In the genomic region with DNA sequence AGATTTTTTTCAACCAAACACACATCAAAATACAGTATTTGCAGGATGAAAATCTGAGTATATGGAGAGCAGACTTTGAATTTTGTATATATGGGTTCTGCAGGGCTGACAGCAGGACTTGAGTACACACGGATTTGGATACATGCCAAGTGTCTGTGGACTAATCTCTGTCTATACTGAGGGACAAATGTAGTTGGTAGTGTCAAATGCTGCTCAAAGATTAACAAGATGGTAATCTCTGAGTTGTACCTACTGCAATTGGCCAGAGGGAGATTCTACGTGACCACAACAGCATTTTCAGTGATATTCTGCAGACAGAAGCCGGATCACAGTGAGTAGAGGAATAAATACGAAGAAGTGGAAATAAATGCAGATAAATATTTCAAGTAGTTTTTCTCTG, we compare ENCODE assay signal across 2 cellular contexts.
TF ChIP-seq lines count a peak whose summit lies in the region.

No MANE protein-coding gene starts in this region.

TF ChIP-seq in GM23338, 12 proteins besides CTCF, POLR2A, EP300 and RAD21:
- TF ChIP-seq, protein P1, sequence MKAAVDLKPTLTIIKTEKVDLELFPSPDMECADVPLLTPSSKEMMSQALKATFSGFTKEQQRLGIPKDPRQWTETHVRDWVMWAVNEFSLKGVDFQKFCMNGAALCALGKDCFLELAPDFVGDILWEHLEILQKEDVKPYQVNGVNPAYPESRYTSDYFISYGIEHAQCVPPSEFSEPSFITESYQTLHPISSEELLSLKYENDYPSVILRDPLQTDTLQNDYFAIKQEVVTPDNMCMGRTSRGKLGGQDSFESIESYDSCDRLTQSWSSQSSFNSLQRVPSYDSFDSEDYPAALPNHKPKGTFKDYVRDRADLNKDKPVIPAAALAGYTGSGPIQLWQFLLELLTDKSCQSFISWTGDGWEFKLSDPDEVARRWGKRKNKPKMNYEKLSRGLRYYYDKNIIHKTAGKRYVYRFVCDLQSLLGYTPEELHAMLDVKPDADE (IDR thresholded peaks at IDR 0.05) = no peak
- TF ChIP-seq CREB1 (CRISPR knock-in tag; IDR thresholded peaks at IDR 0.05; ENCODE audit: low read depth) = no peak
- TF ChIP-seq JUNB (IDR thresholded peaks at IDR 0.05; ENCODE audit: unreplicated experiment) = no peak
- no peak for TF ChIP-seq EZH2phosphoT487 (IDR thresholded peaks at IDR 0.05; ENCODE audit: unreplicated experiment)
- TF ChIP-seq, protein P2, sequence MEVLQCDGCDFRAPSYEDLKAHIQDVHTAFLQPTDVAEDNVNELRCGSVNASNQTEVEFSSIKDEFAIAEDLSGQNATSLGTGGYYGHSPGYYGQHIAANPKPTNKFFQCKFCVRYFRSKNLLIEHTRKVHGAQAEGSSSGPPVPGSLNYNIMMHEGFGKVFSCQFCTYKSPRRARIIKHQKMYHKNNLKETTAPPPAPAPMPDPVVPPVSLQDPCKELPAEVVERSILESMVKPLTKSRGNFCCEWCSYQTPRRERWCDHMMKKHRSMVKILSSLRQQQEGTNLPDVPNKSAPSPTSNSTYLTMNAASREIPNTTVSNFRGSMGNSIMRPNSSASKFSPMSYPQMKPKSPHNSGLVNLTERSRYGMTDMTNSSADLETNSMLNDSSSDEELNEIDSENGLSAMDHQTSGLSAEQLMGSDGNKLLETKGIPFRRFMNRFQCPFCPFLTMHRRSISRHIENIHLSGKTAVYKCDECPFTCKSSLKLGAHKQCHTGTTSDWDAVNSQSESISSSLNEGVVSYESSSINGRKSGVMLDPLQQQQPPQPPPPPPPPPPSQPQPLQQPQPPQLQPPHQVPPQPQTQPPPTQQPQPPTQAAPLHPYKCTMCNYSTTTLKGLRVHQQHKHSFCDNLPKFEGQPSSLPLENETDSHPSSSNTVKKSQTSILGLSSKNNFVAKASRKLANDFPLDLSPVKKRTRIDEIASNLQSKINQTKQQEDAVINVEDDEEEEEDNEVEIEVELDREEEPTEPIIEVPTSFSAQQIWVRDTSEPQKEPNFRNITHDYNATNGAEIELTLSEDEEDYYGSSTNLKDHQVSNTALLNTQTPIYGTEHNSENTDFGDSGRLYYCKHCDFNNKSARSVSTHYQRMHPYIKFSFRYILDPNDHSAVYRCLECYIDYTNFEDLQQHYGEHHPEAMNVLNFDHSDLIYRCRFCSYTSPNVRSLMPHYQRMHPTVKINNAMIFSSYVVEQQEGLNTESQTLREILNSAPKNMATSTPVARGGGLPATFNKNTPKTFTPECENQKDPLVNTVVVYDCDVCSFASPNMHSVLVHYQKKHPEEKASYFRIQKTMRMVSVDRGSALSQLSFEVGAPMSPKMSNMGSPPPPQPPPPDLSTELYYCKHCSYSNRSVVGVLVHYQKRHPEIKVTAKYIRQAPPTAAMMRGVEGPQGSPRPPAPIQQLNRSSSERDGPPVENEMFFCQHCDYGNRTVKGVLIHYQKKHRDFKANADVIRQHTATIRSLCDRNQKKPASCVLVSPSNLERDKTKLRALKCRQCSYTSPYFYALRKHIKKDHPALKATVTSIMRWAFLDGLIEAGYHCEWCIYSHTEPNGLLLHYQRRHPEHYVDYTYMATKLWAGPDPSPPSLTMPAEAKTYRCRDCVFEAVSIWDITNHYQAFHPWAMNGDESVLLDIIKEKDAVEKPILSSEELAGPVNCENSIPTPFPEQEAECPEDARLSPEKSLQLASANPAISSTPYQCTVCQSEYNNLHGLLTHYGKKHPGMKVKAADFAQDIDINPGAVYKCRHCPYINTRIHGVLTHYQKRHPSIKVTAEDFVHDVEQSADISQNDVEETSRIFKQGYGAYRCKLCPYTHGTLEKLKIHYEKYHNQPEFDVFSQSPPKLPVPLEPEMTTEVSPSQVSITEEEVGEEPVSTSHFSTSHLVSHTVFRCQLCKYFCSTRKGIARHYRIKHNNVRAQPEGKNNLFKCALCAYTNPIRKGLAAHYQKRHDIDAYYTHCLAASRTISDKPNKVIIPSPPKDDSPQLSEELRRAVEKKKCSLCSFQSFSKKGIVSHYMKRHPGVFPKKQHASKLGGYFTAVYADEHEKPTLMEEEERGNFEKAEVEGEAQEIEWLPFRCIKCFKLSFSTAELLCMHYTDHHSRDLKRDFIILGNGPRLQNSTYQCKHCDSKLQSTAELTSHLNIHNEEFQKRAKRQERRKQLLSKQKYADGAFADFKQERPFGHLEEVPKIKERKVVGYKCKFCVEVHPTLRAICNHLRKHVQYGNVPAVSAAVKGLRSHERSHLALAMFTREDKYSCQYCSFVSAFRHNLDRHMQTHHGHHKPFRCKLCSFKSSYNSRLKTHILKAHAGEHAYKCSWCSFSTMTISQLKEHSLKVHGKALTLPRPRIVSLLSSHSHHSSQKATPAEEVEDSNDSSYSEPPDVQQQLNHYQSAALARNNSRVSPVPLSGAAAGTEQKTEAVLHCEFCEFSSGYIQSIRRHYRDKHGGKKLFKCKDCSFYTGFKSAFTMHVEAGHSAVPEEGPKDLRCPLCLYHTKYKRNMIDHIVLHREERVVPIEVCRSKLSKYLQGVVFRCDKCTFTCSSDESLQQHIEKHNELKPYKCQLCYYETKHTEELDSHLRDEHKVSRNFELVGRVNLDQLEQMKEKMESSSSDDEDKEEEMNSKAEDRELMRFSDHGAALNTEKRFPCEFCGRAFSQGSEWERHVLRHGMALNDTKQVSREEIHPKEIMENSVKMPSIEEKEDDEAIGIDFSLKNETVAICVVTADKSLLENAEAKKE (CRISPR knock-in tag; IDR thresholded peaks at IDR 0.05) = no peak
- TF ChIP-seq ZNF114 (CRISPR knock-in tag; IDR thresholded peaks at IDR 0.05) = no peak
- no peak for TF ChIP-seq EZH2 (IDR thresholded peaks at IDR 0.05; ENCODE audit: low read depth, unreplicated experiment)
- no peak for TF ChIP-seq ZNF331 (CRISPR knock-in tag; IDR thresholded peaks at IDR 0.05; ENCODE audit: low read depth)
- TF ChIP-seq POLR2AphosphoS5 (IDR thresholded peaks at IDR 0.05; ENCODE audit: low read depth) = no peak

TF ChIP-seq in H1, 55 proteins besides CTCF, POLR2A, EP300 and RAD21:
- no peak for TF ChIP-seq SIN3A (conservative IDR thresholded peaks at IDR 0.05 in 1 of 2, IDR thresholded peaks at IDR 0.05 in 1 of 2; ENCODE audit: low read depth in 1 of 2, low read length in 2 of 2)
- TF ChIP-seq HDAC2 (IDR thresholded peaks at IDR 0.05; ENCODE audit: borderline replicate concordance in 1 of 2, low read depth in 2 of 2, low read length in 2 of 2) = no peak
- TF ChIP-seq SRF (IDR thresholded peaks at IDR 0.05; ENCODE audit: low read depth, low read length) = no peak
- TF ChIP-seq JUN (IDR thresholded peaks at IDR 0.05; ENCODE audit: low read depth, low read length) = no peak
- no peak for TF ChIP-seq JUND (IDR thresholded peaks at IDR 0.05; ENCODE audit: low read length)
- TF ChIP-seq CREB1 (IDR thresholded peaks at IDR 0.05) = no peak
- no peak for TF ChIP-seq BRCA1 (IDR thresholded peaks at IDR 0.05; ENCODE audit: low read depth, low read length)
- TF ChIP-seq, protein P3, sequence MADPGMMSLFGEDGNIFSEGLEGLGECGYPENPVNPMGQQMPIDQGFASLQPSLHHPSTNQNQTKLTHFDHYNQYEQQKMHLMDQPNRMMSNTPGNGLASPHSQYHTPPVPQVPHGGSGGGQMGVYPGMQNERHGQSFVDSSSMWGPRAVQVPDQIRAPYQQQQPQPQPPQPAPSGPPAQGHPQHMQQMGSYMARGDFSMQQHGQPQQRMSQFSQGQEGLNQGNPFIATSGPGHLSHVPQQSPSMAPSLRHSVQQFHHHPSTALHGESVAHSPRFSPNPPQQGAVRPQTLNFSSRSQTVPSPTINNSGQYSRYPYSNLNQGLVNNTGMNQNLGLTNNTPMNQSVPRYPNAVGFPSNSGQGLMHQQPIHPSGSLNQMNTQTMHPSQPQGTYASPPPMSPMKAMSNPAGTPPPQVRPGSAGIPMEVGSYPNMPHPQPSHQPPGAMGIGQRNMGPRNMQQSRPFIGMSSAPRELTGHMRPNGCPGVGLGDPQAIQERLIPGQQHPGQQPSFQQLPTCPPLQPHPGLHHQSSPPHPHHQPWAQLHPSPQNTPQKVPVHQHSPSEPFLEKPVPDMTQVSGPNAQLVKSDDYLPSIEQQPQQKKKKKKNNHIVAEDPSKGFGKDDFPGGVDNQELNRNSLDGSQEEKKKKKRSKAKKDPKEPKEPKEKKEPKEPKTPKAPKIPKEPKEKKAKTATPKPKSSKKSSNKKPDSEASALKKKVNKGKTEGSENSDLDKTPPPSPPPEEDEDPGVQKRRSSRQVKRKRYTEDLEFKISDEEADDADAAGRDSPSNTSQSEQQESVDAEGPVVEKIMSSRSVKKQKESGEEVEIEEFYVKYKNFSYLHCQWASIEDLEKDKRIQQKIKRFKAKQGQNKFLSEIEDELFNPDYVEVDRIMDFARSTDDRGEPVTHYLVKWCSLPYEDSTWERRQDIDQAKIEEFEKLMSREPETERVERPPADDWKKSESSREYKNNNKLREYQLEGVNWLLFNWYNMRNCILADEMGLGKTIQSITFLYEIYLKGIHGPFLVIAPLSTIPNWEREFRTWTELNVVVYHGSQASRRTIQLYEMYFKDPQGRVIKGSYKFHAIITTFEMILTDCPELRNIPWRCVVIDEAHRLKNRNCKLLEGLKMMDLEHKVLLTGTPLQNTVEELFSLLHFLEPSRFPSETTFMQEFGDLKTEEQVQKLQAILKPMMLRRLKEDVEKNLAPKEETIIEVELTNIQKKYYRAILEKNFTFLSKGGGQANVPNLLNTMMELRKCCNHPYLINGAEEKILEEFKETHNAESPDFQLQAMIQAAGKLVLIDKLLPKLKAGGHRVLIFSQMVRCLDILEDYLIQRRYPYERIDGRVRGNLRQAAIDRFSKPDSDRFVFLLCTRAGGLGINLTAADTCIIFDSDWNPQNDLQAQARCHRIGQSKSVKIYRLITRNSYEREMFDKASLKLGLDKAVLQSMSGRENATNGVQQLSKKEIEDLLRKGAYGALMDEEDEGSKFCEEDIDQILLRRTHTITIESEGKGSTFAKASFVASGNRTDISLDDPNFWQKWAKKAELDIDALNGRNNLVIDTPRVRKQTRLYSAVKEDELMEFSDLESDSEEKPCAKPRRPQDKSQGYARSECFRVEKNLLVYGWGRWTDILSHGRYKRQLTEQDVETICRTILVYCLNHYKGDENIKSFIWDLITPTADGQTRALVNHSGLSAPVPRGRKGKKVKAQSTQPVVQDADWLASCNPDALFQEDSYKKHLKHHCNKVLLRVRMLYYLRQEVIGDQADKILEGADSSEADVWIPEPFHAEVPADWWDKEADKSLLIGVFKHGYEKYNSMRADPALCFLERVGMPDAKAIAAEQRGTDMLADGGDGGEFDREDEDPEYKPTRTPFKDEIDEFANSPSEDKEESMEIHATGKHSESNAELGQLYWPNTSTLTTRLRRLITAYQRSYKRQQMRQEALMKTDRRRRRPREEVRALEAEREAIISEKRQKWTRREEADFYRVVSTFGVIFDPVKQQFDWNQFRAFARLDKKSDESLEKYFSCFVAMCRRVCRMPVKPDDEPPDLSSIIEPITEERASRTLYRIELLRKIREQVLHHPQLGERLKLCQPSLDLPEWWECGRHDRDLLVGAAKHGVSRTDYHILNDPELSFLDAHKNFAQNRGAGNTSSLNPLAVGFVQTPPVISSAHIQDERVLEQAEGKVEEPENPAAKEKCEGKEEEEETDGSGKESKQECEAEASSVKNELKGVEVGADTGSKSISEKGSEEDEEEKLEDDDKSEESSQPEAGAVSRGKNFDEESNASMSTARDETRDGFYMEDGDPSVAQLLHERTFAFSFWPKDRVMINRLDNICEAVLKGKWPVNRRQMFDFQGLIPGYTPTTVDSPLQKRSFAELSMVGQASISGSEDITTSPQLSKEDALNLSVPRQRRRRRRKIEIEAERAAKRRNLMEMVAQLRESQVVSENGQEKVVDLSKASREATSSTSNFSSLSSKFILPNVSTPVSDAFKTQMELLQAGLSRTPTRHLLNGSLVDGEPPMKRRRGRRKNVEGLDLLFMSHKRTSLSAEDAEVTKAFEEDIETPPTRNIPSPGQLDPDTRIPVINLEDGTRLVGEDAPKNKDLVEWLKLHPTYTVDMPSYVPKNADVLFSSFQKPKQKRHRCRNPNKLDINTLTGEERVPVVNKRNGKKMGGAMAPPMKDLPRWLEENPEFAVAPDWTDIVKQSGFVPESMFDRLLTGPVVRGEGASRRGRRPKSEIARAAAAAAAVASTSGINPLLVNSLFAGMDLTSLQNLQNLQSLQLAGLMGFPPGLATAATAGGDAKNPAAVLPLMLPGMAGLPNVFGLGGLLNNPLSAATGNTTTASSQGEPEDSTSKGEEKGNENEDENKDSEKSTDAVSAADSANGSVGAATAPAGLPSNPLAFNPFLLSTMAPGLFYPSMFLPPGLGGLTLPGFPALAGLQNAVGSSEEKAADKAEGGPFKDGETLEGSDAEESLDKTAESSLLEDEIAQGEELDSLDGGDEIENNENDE (IDR thresholded peaks at IDR 0.05; ENCODE audit: insufficient replicate concordance, low read length) = no peak
- TF ChIP-seq POLR2AphosphoS5 (IDR thresholded peaks at IDR 0.05; ENCODE audit: low read depth, low read length) = no peak
- no peak for TF ChIP-seq HDAC6 (IDR thresholded peaks at IDR 0.05; ENCODE audit: low read depth, low read length)
- TF ChIP-seq KDM1A (IDR thresholded peaks at IDR 0.05; ENCODE audit: borderline replicate concordance, low read length) = no peak
- TF ChIP-seq, protein P4, sequence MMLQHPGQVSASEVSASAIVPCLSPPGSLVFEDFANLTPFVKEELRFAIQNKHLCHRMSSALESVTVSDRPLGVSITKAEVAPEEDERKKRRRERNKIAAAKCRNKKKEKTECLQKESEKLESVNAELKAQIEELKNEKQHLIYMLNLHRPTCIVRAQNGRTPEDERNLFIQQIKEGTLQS (IDR thresholded peaks at IDR 0.05; ENCODE audit: insufficient read depth, low read depth, low read length) = no peak
- TF ChIP-seq SAP30 (IDR thresholded peaks at IDR 0.05; ENCODE audit: insufficient read depth, insufficient replicate concordance, low read length) = no peak
- no peak for TF ChIP-seq ASH2L (IDR thresholded peaks at IDR 0.05; ENCODE audit: low read length)
- no peak for TF ChIP-seq CHD1 (IDR thresholded peaks at IDR 0.05; ENCODE audit: low read depth, low read length)
- no peak for TF ChIP-seq CTBP2 (IDR thresholded peaks at IDR 0.05; ENCODE audit: borderline replicate concordance, insufficient read depth, insufficient read length, low read length)
TF ChIP-seq in H1: peak in this region for 0.
